ENCODE assay signal across 1 cellular context in genomic region chr10:851891-852290, GRCh38.
TF ChIP-seq lines count a peak whose summit lies in the region.

No MANE protein-coding gene starts in this region.

TF ChIP-seq in GM12878, 131 proteins besides CTCF, POLR2A, EP300 and RAD21 (continued from another document):
- TF ChIP-seq ZNF592 (IDR thresholded peaks at IDR 0.05) = no peak
- TF ChIP-seq E2F8 (IDR thresholded peaks at IDR 0.05; ENCODE audit: low read depth, partially characterized antibody) = no peak
- TF ChIP-seq NR2C1 (IDR thresholded peaks at IDR 0.05) = no peak
- TF ChIP-seq TBL1XR1 (IDR thresholded peaks at IDR 0.05; ENCODE audit: low read depth, low read length) = no peak
- no peak for TF ChIP-seq ZBTB4 (CRISPR knock-in tag; IDR thresholded peaks at IDR 0.05)
- TF ChIP-seq MYC (IDR thresholded peaks at IDR 0.05; ENCODE audit: insufficient read depth, insufficient read length, insufficient replicate concordance, low read length, severe bottlenecking) = no peak
- no peak for TF ChIP-seq SMAD5 (IDR thresholded peaks at IDR 0.05; ENCODE audit: low read depth)
- TF ChIP-seq SIN3A (IDR thresholded peaks at IDR 0.05; ENCODE audit: low read depth, low read length) = no peak
- TF ChIP-seq REST (IDR thresholded peaks at IDR 0.05; ENCODE audit: low read depth, low read length) = no peak
- no peak for TF ChIP-seq ZBED1 (IDR thresholded peaks at IDR 0.05; ENCODE audit: borderline replicate concordance)
- TF ChIP-seq FOXM1 (IDR thresholded peaks at IDR 0.05; ENCODE audit: low read depth, low read length) = no peak
- no peak for TF ChIP-seq KDM1A (IDR thresholded peaks at IDR 0.05; ENCODE audit: borderline replicate concordance)
- TF ChIP-seq TAF1 (IDR thresholded peaks at IDR 0.05; ENCODE audit: borderline replicate concordance, low read depth, low read length) = no peak
- no peak for TF ChIP-seq NR2F1 (conservative IDR thresholded peaks at IDR 0.05)
- TF ChIP-seq WRNIP1 (IDR thresholded peaks at IDR 0.05; ENCODE audit: borderline replicate concordance, low read depth, low read length) = no peak
- no peak for TF ChIP-seq TARDBP (IDR thresholded peaks at IDR 0.05; ENCODE audit: borderline replicate concordance)
- no peak for TF ChIP-seq CHD2 (IDR thresholded peaks at IDR 0.05; ENCODE audit: borderline replicate concordance, low read depth, low read length)
- no peak for TF ChIP-seq POU2F2 (IDR thresholded peaks at IDR 0.05; ENCODE audit: borderline replicate concordance, low read depth, low read length)
- 0 out of 2 replicates have a peak, but pooled peaks have one; percentile 15 for TF ChIP-seq PAX5 (IDR thresholded peaks at IDR 0.05; ENCODE audit: borderline replicate concordance, low read depth, low read length)
- 0 out of 2 replicates have a peak, but pooled peaks have one; percentile 14 for TF ChIP-seq CREB1 (IDR thresholded peaks at IDR 0.05; ENCODE audit: low read depth)
- peak; percentile 94 for TF ChIP-seq SPI1 (IDR thresholded peaks at IDR 0.05; ENCODE audit: borderline replicate concordance, insufficient read depth, low read depth, low read length)
- no peak for TF ChIP-seq ZBTB33 (IDR thresholded peaks at IDR 0.05)
- TF ChIP-seq RFX5 (IDR thresholded peaks at IDR 0.05; ENCODE audit: low read depth, low read length) = no peak
- TF ChIP-seq DPF2 (IDR thresholded peaks at IDR 0.05) = peak; percentile 77
- peak; percentile 59; the same call in 1 of the 2 replicates for TF ChIP-seq MEF2A (IDR thresholded peaks at IDR 0.05; ENCODE audit: insufficient read depth, low read depth, low read length)
- TF ChIP-seq EZH2 (IDR thresholded peaks at IDR 0.05; ENCODE audit: borderline replicate concordance, control insufficient read depth, low read depth, low read length) = no peak
- no peak for TF ChIP-seq SMC3 (IDR thresholded peaks at IDR 0.05; ENCODE audit: borderline replicate concordance, low read length)
- TF ChIP-seq IKZF1 (conservative IDR thresholded peaks at IDR 0.05) = peak; percentile 69; the same call in 1 of the 2 replicates
